33 cellular contexts compared by ENCODE assay signal in genomic region chr15:88345962-88346361, GRCh38.
"Had no signal": no experiment of that assay in that cellular context is flagged by ENCODE, and none has a peak within 500 bp of the region (broad histone marks: within the 10 kb centered on the region; RNA-seq: fewer than 3 reads in every experiment).

No MANE protein-coding gene starts in this region.

- H3K36me3 ChIP-seq: adrenal gland, ascending aorta, brain microvascular endothelial cell, breast epithelium, cardiac muscle cell had no signal

- H3K27ac ChIP-seq: adrenal gland, ascending aorta, body of pancreas, brain microvascular endothelial cell, breast epithelium, cardiac muscle cell had no signal

- H3K9me3 ChIP-seq: adrenal gland, ascending aorta, body of pancreas, breast epithelium had no signal

- H3K4me3 ChIP-seq: adrenal gland, ascending aorta, body of pancreas, breast epithelium, cardiac muscle cell had no signal

- H3K27me3 ChIP-seq: adrenal gland, ascending aorta, body of pancreas, brain microvascular endothelial cell had no signal

- H3K4me1 ChIP-seq: adrenal gland, ascending aorta, body of pancreas, breast epithelium had no signal

- FAIRE-seq: astrocyte, bronchial epithelial cell, colon had no signal

- ATAC-seq: activated naive CD4-positive, alpha-beta T cell treated with anti-CD3 and anti-CD28 coated beads, Interleukin-2, amount 50 U/mL, for 72 hours; activated naive CD8-positive, alpha-beta T cell treated with anti-CD3 and anti-CD28 coated beads, Interleukin-2, amount 50 U/mL, for 24 hours; activated T-cell treated with anti-CD3 and anti-CD28 coated beads, Interleukin-2, amount 50 U/mL, for 4 hours; activated T-cell treated with anti-CD3 and anti-CD28 coated beads, Interleukin-2, amount 50 U/mL, for 72 hours; activated T-helper 17 cell treated with anti-CD3 and anti-CD28 coated beads, Interleukin-2, amount 50 U/mL, for 72 hours; body of pancreas had no signal

- DNase-seq: activated effector memory CD4-positive, alpha-beta T cell treated with anti-CD3 and anti-CD28 coated beads, Interleukin-2, amount 50 U/mL, for 16 hours; activated effector memory CD4-positive, alpha-beta T cell treated with Interleukin-2 at 50 U/mL for 16 hours; activated gamma-delta T cell; activated gamma-delta T cell treated with Interleukin-2 at 50 U/mL for 16 hours; activated naive CD4-positive, alpha-beta T cell; activated naive CD4-positive, alpha-beta T cell treated with anti-CD3 and anti-CD28 coated beads for 36 hours; activated naive CD4-positive, alpha-beta T cell treated with anti-CD3 and anti-CD28 coated beads, Interleukin-2, amount 10 ng/mL, durations not matched to agents 7 days and 5 days; activated naive CD4-positive, alpha-beta T cell treated with anti-CD3 and anti-CD28 coated beads, Interleukin-2, amount 50 U/mL, for 16 hours; activated naive CD4-positive, alpha-beta T cell treated with Interleukin-2 at 50 U/mL for 16 hours; activated naive CD8-positive, alpha-beta T cell treated with anti-CD3 and anti-CD28 coated beads for 36 hours; activated naive CD8-positive, alpha-beta T cell treated with anti-CD3 and anti-CD28 coated beads, Interleukin-2, amount 10 ng/mL, durations not matched to agents 7 days and 5 days; activated naive CD8-positive, alpha-beta T cell treated with anti-CD3 and anti-CD28 coated beads, Interleukin-2, amount 50 U/mL, for 24 hours; activated T-cell treated with anti-CD3 and anti-CD28 coated beads, Interleukin-2, amount 50 U/mL, for 4 hours; activated T-cell treated with anti-CD3 and anti-CD28 coated beads, Interleukin-2, amount 50 U/mL, for 48 hours; activated T-cell treated with anti-CD3 and anti-CD28 coated beads, Interleukin-2, amount 50 U/mL, for 72 hours; adrenal gland; amniotic stem cell; amygdala; anterior cingulate cortex; aorta; body of pancreas; brain microvascular endothelial cell; caudate nucleus; central memory CD4-positive, alpha-beta T cell; cerebellar nuclear complex had no signal
